ENCODE assay signal across 8 cellular contexts in the genomic region with DNA sequence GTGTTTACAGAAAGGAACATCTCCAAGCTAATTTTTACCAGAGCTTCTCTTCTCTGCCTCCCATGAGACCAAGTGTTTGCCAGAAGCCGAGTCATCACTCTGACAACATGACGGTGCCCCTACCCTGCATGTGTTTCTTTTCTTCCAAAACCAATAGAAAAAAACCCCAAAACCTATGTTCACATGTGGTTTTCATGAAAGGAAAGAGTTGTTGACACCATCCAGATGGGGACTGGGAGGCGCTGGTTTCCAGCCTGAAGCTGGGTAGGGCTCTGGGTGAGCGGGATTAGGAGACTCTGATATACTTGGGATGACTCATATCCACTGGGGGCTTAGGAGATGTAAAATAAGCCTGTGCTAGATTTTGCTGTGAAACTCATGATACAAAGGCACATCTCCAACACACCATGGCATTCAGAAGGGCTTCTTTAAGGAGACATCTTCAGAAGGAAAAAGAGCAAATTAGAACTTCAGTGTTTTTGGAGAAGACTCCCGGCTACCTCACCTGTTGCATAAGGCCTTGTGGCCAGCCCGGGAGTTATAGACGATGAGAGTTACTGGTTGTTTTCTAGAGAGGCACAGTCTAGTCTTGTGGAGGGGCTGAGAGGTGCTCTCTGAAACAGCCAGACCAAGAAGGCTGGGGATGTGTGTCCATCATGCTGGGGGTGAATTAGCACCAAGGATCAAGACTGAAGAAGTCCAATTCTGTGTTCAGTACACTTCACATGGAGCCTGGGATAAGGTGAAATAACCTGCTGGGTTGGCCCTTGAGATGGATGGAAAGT.
DNase-seq lines count a peak whose midpoint lies in the region; ATAC-seq and TF ChIP-seq lines count a peak whose summit lies in the region.

No MANE protein-coding gene starts in this region.

- H3K9me3 Mint-ChIP-seq in activated T-cell treated with anti-CD3 and anti-CD28 coated beads, Interleukin-2, amount 50 U/mL, for 24 hours: no peaks in the 10 kb centered on the region
- no peaks in the 10 kb centered on the region for H3K9me3 Mint-ChIP-seq in activated T-cell treated with anti-CD3 and anti-CD28 coated beads, Interleukin-2, amount 50 U/mL, for 4 hours
- H3K9me3 Mint-ChIP-seq in stimulated activated effector memory CD8-positive, alpha-beta T cell treated with anti-CD3 and anti-CD28 coated beads, Interleukin-12 subunit alpha, Interleukin-12 subunit beta, amount 100 ng/mL, for 72 hours: peaks cover 3% of the 10 kb centered on the region
- peaks cover 6% of the 10 kb centered on the region for H3K9me3 Mint-ChIP-seq in Calu3 (ENCODE audit: low read depth, unreplicated experiment)

- H3K4me1 Mint-ChIP-seq in activated T-cell treated with anti-CD3 and anti-CD28 coated beads, Interleukin-2, amount 50 U/mL, for 24 hours (ENCODE audit: low read depth): peaks cover 17% of the 10 kb centered on the region
- peaks cover 4% of the 10 kb centered on the region for H3K4me1 Mint-ChIP-seq in activated T-cell treated with anti-CD3 and anti-CD28 coated beads, Interleukin-2, amount 50 U/mL, for 4 hours (ENCODE audit: low read depth)
- H3K4me1 Mint-ChIP-seq in stimulated activated effector memory CD8-positive, alpha-beta T cell treated with anti-CD3 and anti-CD28 coated beads, Interleukin-12 subunit alpha, Interleukin-12 subunit beta, amount 100 ng/mL, for 72 hours: peaks cover 11% of the 10 kb centered on the region
- peaks cover 19% of the 10 kb centered on the region for H3K4me1 Mint-ChIP-seq in Calu3 (ENCODE audit: low read depth, unreplicated experiment)

- no peak for TF ChIP-seq CTCF in testis (IDR thresholded peaks at IDR 0.05)
- TF ChIP-seq CTCF in Calu3 (IDR thresholded peaks at IDR 0.05; ENCODE audit: unreplicated experiment): no peak

- no peaks in the 10 kb centered on the region for H3K36me3 Mint-ChIP-seq in activated T-cell treated with anti-CD3 and anti-CD28 coated beads, Interleukin-2, amount 50 U/mL, for 24 hours (ENCODE audit: low read depth)
- no peaks in the 10 kb centered on the region for H3K36me3 Mint-ChIP-seq in activated T-cell treated with anti-CD3 and anti-CD28 coated beads, Interleukin-2, amount 50 U/mL, for 4 hours (ENCODE audit: insufficient read depth)
- H3K36me3 Mint-ChIP-seq in stimulated activated effector memory CD8-positive, alpha-beta T cell treated with anti-CD3 and anti-CD28 coated beads, Interleukin-12 subunit alpha, Interleukin-12 subunit beta, amount 100 ng/mL, for 72 hours: no peaks in the 10 kb centered on the region
- H3K36me3 Mint-ChIP-seq in Calu3 (ENCODE audit: insufficient read depth, unreplicated experiment): no peaks in the 10 kb centered on the region

- BruUV-seq in Calu3 (replicated peaks; lab: Mats Ljungman, UMichigan): no TSS peak

- peaks cover 3% of the 10 kb centered on the region for H3K27me3 Mint-ChIP-seq in activated T-cell treated with anti-CD3 and anti-CD28 coated beads, Interleukin-2, amount 50 U/mL, for 24 hours
- peaks cover 4% of the 10 kb centered on the region for H3K27me3 Mint-ChIP-seq in activated T-cell treated with anti-CD3 and anti-CD28 coated beads, Interleukin-2, amount 50 U/mL, for 4 hours (ENCODE audit: low read depth)
- H3K27me3 Mint-ChIP-seq in Calu3 (ENCODE audit: unreplicated experiment): peaks cover 16% of the 10 kb centered on the region

- no peak for DNase-seq in activated T-cell treated with anti-CD3 and anti-CD28 coated beads, Interleukin-2, amount 50 U/mL, for 24 hours
- no peak for DNase-seq in activated T-cell treated with anti-CD3 and anti-CD28 coated beads, Interleukin-2, amount 50 U/mL, for 1 hour
- no peak for DNase-seq in activated T-cell treated with anti-CD3 and anti-CD28 coated beads, Interleukin-2, amount 50 U/mL, for 4 hours
- no peak for DNase-seq in stimulated activated effector memory CD8-positive, alpha-beta T cell treated with anti-CD3 and anti-CD28 coated beads, Interleukin-12 subunit alpha, Interleukin-12 subunit beta, amount 100 ng/mL, for 72 hours (ENCODE audit: low spot score in 2 of 2)
- DNase-seq in islet precursor cell (no peak), testis (no peak), Calu3 (no peak)

- intact Hi-C loops in testis (cut with DNase I; ENCODE audit: low total_unique reads): no loop called here
- intact Hi-C loops in Calu3 (cut with micrococcal nuclease; ENCODE audit: unreplicated experiment): no loop called here

- H3K27ac Mint-ChIP-seq in activated T-cell treated with anti-CD3 and anti-CD28 coated beads, Interleukin-2, amount 50 U/mL, for 24 hours: peak overlapping the region; percentile 35
- H3K27ac Mint-ChIP-seq in stimulated activated effector memory CD8-positive, alpha-beta T cell treated with anti-CD3 and anti-CD28 coated beads, Interleukin-12 subunit alpha, Interleukin-12 subunit beta, amount 100 ng/mL, for 72 hours: peak overlapping the region; percentile 57
- H3K27ac Mint-ChIP-seq in Calu3 (ENCODE audit: unreplicated experiment): no peak overlapping the region

- H3K27me3 ChIP-seq in testis: no peaks in the 10 kb centered on the region

- H3K4me3 ChIP-seq in testis: no peak overlapping the region

- no peaks in the 10 kb centered on the region for H3K4me1 ChIP-seq in testis

- no peaks in the 10 kb centered on the region for H3K9me3 ChIP-seq in testis

- H3K27ac ChIP-seq in testis: no peak overlapping the region

- peak; percentile 29 for ATAC-seq in HG02852 (IDR thresholded peaks at IDR 0.05; ENCODE audit: unreplicated experiment)
- ATAC-seq in activated T-cell treated with anti-CD3 and anti-CD28 coated beads, Interleukin-2, amount 50 U/mL, for 4 hours: peak; percentile 30 to 32
- ATAC-seq in stimulated activated effector memory CD8-positive, alpha-beta T cell treated with anti-CD3 and anti-CD28 coated beads, Interleukin-12 subunit alpha, Interleukin-12 subunit beta, amount 100 ng/mL, for 72 hours: peak; percentile 51

- CTCF ChIA-PET in Calu3 (lab: Charles Lee): no interaction called here

- H3K36me3 ChIP-seq in testis (ENCODE audit: low read depth, missing control alignments): no peaks in the 10 kb centered on the region

- WGBS in testis, 2 donors: 95 to 97% methylated on average over 7 of the region's 7 CpGs

- no peak for TF ChIP-seq POLR2A in testis (IDR thresholded peaks at IDR 0.05)

- no peak overlapping the region for H3K4me3 Mint-ChIP-seq in activated T-cell treated with anti-CD3 and anti-CD28 coated beads, Interleukin-2, amount 50 U/mL, for 24 hours
- no peak overlapping the region for H3K4me3 Mint-ChIP-seq in activated T-cell treated with anti-CD3 and anti-CD28 coated beads, Interleukin-2, amount 50 U/mL, for 4 hours
- H3K4me3 Mint-ChIP-seq in stimulated activated effector memory CD8-positive, alpha-beta T cell treated with anti-CD3 and anti-CD28 coated beads, Interleukin-12 subunit alpha, Interleukin-12 subunit beta, amount 100 ng/mL, for 72 hours: no peak overlapping the region
- H3K4me3 Mint-ChIP-seq in Calu3 (ENCODE audit: low read depth, unreplicated experiment): no peak overlapping the region
